ENCODE assay signal across 8 cellular contexts in the genomic region with DNA sequence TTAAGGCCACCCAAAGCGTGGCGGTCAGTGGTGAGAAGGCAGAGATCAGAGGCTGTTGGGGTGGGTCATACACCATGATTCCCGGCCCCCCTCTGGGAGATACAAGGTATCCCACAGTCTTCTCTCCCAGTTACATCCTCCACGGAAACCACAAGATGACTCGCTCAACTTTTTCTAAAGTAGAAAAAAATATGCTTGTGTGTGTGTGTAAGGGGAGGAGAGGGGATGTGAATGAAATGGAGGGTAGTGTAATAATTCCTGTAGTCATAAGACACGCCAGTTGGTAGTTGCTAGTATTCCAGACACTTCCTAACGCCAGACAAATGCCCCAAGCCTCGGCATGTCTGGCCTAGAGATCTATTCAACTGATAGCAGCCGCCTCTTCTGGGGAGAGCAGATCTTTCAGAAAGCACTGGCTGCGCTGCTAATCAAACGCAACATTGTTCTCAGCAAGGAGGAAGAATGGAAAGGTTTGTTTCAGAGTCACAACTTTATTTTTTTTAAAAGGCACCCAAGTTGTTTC.
DNase-seq lines count a peak whose midpoint lies in the region; ATAC-seq and TF ChIP-seq lines count a peak whose summit lies in the region.

No MANE protein-coding gene starts in this region.

- H3K9me3 ChIP-seq in psoas muscle = no peaks in the 10 kb centered on the region

- TF ChIP-seq CTCF in psoas muscle (IDR thresholded peaks at IDR 0.05) = no peak

- intact Hi-C loops in Right ventricle myocardium inferior (cut with DNase I) = no loop called here
- intact Hi-C loops in psoas muscle (cut with DNase I) = loop anchor here (2.0 to 5.0 kb wide), 5 partner anchors 66 to 146 kb away; no protein-coding TSS in a partner anchor

- H3K4me1 ChIP-seq in psoas muscle = peaks cover 32% of the 10 kb centered on the region

- peak overlapping the region; percentile 94 for H3K27ac ChIP-seq in psoas muscle

- 22 to 26% (median 22%) methylated on average over 11 of the region's 11 CpGs for WGBS in psoas muscle, 3 donors

- ATAC-seq in GM21360 (IDR thresholded peaks at IDR 0.05; ENCODE audit: unreplicated experiment) (peak; percentile 1), Right ventricle myocardium inferior (peak; percentile 2), psoas muscle (peak in 1 of 4 donors; percentile 0)

- peak overlapping the region; percentile 69 for H3K4me3 ChIP-seq in psoas muscle

- peak; percentile 58 for DNase-seq in AG08395 (ENCODE audit: low spot score)
- peak; percentile 58 for DNase-seq in LoVo (ENCODE audit: low spot score)
- DNase-seq in activated T-cell treated with anti-CD3 and anti-CD28 coated beads, Interleukin-2, amount 50 U/mL, for 48 hours = peak; percentile 53 to 59
- no peak for DNase-seq in Right ventricle myocardium inferior (ENCODE audit: missing footprints)
- DNase-seq in psoas muscle = no peak
- DNase-seq in SKM-1 (lab: John Stamatoyannopoulos, UW; ENCODE audit: unreplicated experiment) = no peak
- DNase-seq in cortex of kidney (lab: John Stamatoyannopoulos, UW) = no peak

- H3K36me3 ChIP-seq in psoas muscle (ENCODE audit: insufficient read depth in 1 of 2, low read depth in 1 of 2) = peaks cover 0 to 7% of the 10 kb centered on the region in 2 donors

- H3K27me3 ChIP-seq in psoas muscle (ENCODE audit: insufficient read depth in 3 of 3, low read length in 2 of 3) = no peaks in the 10 kb centered on the region

Comparison
In these comparisons a context has a peak if more than half of its experiments do, and no peak if none do; other contexts are left out.
1. DNase-seq: peak in AG08395 (single experiment), LoVo (single experiment) and activated T-cell treated with anti-CD3 and anti-CD28 coated beads, Interleukin-2, amount 50 U/mL, for 48 hours (2 of 2); none in Right ventricle myocardium inferior (single experiment), psoas muscle (0 of 2), SKM-1 (single experiment) and cortex of kidney (single experiment).